ENCODE assay signal across 11 cellular contexts in genomic region chr20:62364911-62365736, GRCh38. TPM values are rescaled to one million over a fixed set of nuclear protein-coding genes. Genes with fewer than 3 reads are reported as not detected.
DNase-seq lines count a peak whose midpoint lies in the region; ATAC-seq and TF ChIP-seq lines count a peak whose summit lies in the region.
"Had no signal": no experiment of that assay in that cellular context is flagged by ENCODE, and none has a peak within 500 bp of the region (broad histone marks: within the 10 kb centered on the region; RNA-seq: fewer than 3 reads in every experiment).

No MANE protein-coding gene starts in this region.

- H3K27ac ChIP-seq in DOHH2 (ENCODE audit: low read depth, low read length) (no peak overlapping the region), adrenal gland (peak overlapping the region; percentile 80 to 94 (median 90)), prostate gland (peak overlapping the region; percentile 91 to 92)

- TF ChIP-seq POLR2A in adrenal gland (IDR thresholded peaks at IDR 0.05): peak; percentile 25 to 95
- TF ChIP-seq POLR2A in prostate gland (IDR thresholded peaks at IDR 0.05): no peak

- H3K9me3 ChIP-seq in DOHH2 (ENCODE audit: control insufficient read depth, insufficient read depth, low read length): no peaks in the 10 kb centered on the region
- H3K9me3 ChIP-seq in adrenal gland (replicated peaks in 1 of 3): no peaks in the 10 kb centered on the region
- H3K9me3 ChIP-seq in prostate gland: no peaks in the 10 kb centered on the region

- TF ChIP-seq CTCF in DOHH2 (IDR thresholded peaks at IDR 0.05; ENCODE audit: low read depth, low read length, poor library complexity, severe bottlenecking) (no peak), adrenal gland (IDR thresholded peaks at IDR 0.05) (no peak), prostate gland (IDR thresholded peaks at IDR 0.05) (no peak)

- ATAC-seq in left ventricle myocardium superior: peak; percentile 68
- no peak for ATAC-seq in GM21786 (IDR thresholded peaks at IDR 0.05; ENCODE audit: unreplicated experiment)
- ATAC-seq: left colon had no signal

- H3K36me3 ChIP-seq in DOHH2 (ENCODE audit: control insufficient read depth, low read length) (no peaks in the 10 kb centered on the region), adrenal gland (replicated peaks in 1 of 2) (peaks cover 0 to 4% of the 10 kb centered on the region in 2 donors), prostate gland (no peaks in the 10 kb centered on the region)

- H3K9me2 ChIP-seq in DOHH2 (replicated peaks; ENCODE audit: control insufficient read depth, low read length): no peaks in the 10 kb centered on the region

- intact Hi-C loops in adrenal gland (cut with DNase I): loop anchor here in 1 of 2 donors (5.0 kb wide), 1 partner anchor 63 kb away; the partner anchor contains the start of gene ADRM1
- intact Hi-C loops in left ventricle myocardium superior (cut with micrococcal nuclease): no loop called here
- intact Hi-C loops in prostate gland (cut with DNase I): no loop called here

- H3K4me3 ChIP-seq in DOHH2 (ENCODE audit: low read length) (peak overlapping the region; percentile 84), adrenal gland (peak overlapping the region in 1 of 4 donors; percentile 99), prostate gland (peak overlapping the region; percentile 88 to 89)

- H3K4me2 ChIP-seq in DOHH2 (ENCODE audit: low read length): peak overlapping the region; percentile 92

- H4K20me1 ChIP-seq in DOHH2 (ENCODE audit: control insufficient read depth, insufficient read depth, low read depth, low read length): peaks cover 6% of the 10 kb centered on the region; the same call in 1 of the 2 replicates

- H3F3A ChIP-seq in DOHH2 (ENCODE audit: control insufficient read depth, insufficient read depth): peaks cover 9% of the 10 kb centered on the region; the same call in 1 of the 2 replicates

- H3K4me1 ChIP-seq in DOHH2 (ENCODE audit: control insufficient read depth, low read length) (peaks cover 38% of the 10 kb centered on the region), adrenal gland (replicated peaks in 1 of 2) (peaks cover 55 to 56% of the 10 kb centered on the region in 2 donors), prostate gland (replicated peaks) (peaks cover 45% of the 10 kb centered on the region)

- DNase-seq in adrenal gland (peak; percentile 80 to 96 (median 94)), left ventricle myocardium superior (peak; percentile 84), prostate gland (ENCODE audit: low spot score) (no peak), NCI-H1092 (lab: John Stamatoyannopoulos, UW) (no peak), epidermal melanocyte (ENCODE audit: insufficient read length, low spot score) (no peak), NCI-H2107 treated with DMSO at 0.1 percent for 48 hours (lab: John Stamatoyannopoulos, UW; ENCODE audit: unreplicated experiment) (no peak)
- DNase-seq: activated CD8-positive, alpha-beta memory T cell treated with anti-CD3 and anti-CD28 coated beads, Interleukin-2, amount 50 U/mL, for 4 hours; NCI-H2171 had no signal

- peaks cover 22% of the 10 kb centered on the region for H3K79me2 ChIP-seq in DOHH2 (ENCODE audit: control insufficient read depth, low read length)

- WGBS in adrenal gland, 4 donors: 47 to 61% (median 49%) methylated on average over 10 to 27 of the region's 27 CpGs
- 33% methylated on average over 27 of the region's 27 CpGs for WGBS in prostate gland

- H3K27me3 ChIP-seq in DOHH2 (ENCODE audit: control insufficient read depth, low read length) (peaks cover 27% of the 10 kb centered on the region), adrenal gland (no peaks in the 10 kb centered on the region), prostate gland (replicated peaks; ENCODE audit: insufficient read depth) (no peaks in the 10 kb centered on the region)

RNA-seq across cellular contexts. Expression of gene LAMA5, which starts 2.0 kb away (rescaled TPM):
- total RNA-seq in adrenal gland: 100 to 1,000 TPM in 4 of 8 donors, 10 to 100 TPM in 4; 35.3 to 146 (median 100) TPM
- polyA plus RNA-seq in adrenal gland: 100 to 1,000 TPM in 2 of 3 donors, 1 to 10 TPM in 1; 2.0 to 537 (median 262) TPM
- total RNA-seq in left ventricle myocardium superior: 110 TPM
- total RNA-seq in prostate gland: 100 to 1,000 TPM; 170 to 272 TPM

RNA-seq across cellular contexts. Expression of gene RPS21, which starts 21.8 kb away (rescaled TPM):
- total RNA-seq in adrenal gland: 1,000 to 10,000 TPM; 1,155 to 4,794 (median 1,602) TPM
- 1,000 to 10,000 TPM in 2 of 3 donors, 100 to 1,000 TPM in 1; 438 to 3,024 (median 2,274) TPM for polyA plus RNA-seq in adrenal gland
- total RNA-seq in left ventricle myocardium superior: 693 TPM
- 1,000 to 10,000 TPM; 1,506 to 4,377 TPM for total RNA-seq in prostate gland

RNA-seq across cellular contexts. Expression of gene CABLES2, which starts 42.0 kb away (rescaled TPM):
- total RNA-seq in adrenal gland (1 to 10 TPM; 1.5 to 5.6 (median 3.9) TPM), left ventricle myocardium superior (19.1 TPM), prostate gland (10 to 100 TPM in 1 of 2 donors, 1 to 10 TPM in 1; 4.1 to 31.3 TPM)
- 1 to 10 TPM; 2.8 to 4.1 (median 3.4) TPM for polyA plus RNA-seq in adrenal gland

Comparison
In these comparisons a context has a peak if more than half of its experiments do, and no peak if none do; other contexts are left out.
1. DNase-seq: peak in adrenal gland (7 of 7) and left ventricle myocardium superior (single experiment); none in prostate gland (single experiment), NCI-H1092 (single experiment), epidermal melanocyte (single experiment) and NCI-H2107 treated with DMSO at 0.1 percent for 48 hours (single experiment).